16 cellular contexts compared by ENCODE assay signal in the genomic region with DNA sequence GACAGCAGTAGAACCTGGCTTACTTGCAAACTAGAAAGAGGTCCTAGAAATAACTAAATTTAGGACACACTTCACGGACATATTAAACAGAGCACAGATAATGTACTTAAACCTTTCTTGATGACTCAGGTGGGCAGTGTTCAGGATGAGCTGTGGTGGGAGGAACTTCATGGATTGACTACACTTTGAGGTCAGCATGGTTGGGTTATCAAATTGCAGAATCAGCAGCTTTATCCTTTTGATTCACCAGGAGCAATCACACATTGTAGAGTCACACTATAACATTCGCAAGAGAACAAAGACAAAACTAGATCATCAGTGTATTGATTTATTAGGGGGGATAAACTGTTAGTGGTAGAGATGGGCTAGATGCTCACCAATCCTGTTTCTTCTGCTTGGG. TPM values are rescaled to one million over a fixed set of nuclear protein-coding genes. Genes with fewer than 3 reads are reported as not detected.
DNase-seq lines count a peak whose midpoint lies in the region; ATAC-seq and TF ChIP-seq lines count a peak whose summit lies in the region.
"Had no signal": no experiment of that assay in that cellular context is flagged by ENCODE, and none has a peak within 500 bp of the region (broad histone marks: within the 10 kb centered on the region; RNA-seq: fewer than 3 reads in every experiment).

No MANE protein-coding gene starts in this region.

- no peak overlapping the region for H3K27ac ChIP-seq in mesenchymal stem cell (ENCODE audit: low read length, poor library complexity, severe bottlenecking)
- H3K27ac ChIP-seq: BLaER1 treated with 17β-estradiol and CSF1 and Interleukin-3, amounts not matched to agents 10 nM and 100 nM; breast epithelium; thoracic aorta had no signal

- H2BK120ac ChIP-seq in mesenchymal stem cell (ENCODE audit: low read depth, low read length) = no peak overlapping the region

- H3K27me3 ChIP-seq in endocrine pancreas (ENCODE audit: control insufficient read depth, insufficient read depth, low read length) = no peaks in the 10 kb centered on the region
- H3K27me3 ChIP-seq in mesenchymal stem cell (ENCODE audit: control insufficient read depth in 1 of 2, insufficient read depth in 1 of 2, low read length in 2 of 2) = peaks cover 26 to 35% of the 10 kb centered on the region in 2 experiments

- no peaks in the 10 kb centered on the region for H3K79me1 ChIP-seq in mesenchymal stem cell (replicated peaks; ENCODE audit: low read length, poor library complexity, severe bottlenecking)

- peaks cover 22% of the 10 kb centered on the region for H3K9me3 Mint-ChIP-seq in activated CD4-positive, alpha-beta T cell treated with anti-CD3 and anti-CD28 coated beads, Interleukin-2, amount 10 ng/mL, durations not matched to agents 24 days and 14 days
- H3K9me3 Mint-ChIP-seq in T-cell = peaks cover 4 to 8% (median 5%) of the 10 kb centered on the region in 3 donors
- peaks cover 20% of the 10 kb centered on the region for H3K9me3 Mint-ChIP-seq in nephron progenitor cell

- POLR2A ChIA-PET in T-cell (lab: Charles Lee) = no interaction called here

- H3K27ac Mint-ChIP-seq in activated CD4-positive, alpha-beta T cell treated with anti-CD3 and anti-CD28 coated beads, Interleukin-2, amount 10 ng/mL, durations not matched to agents 24 days and 14 days = no peak overlapping the region
- H3K27ac Mint-ChIP-seq in T-cell = no peak overlapping the region
- H3K27ac Mint-ChIP-seq in nephron progenitor cell = no peak overlapping the region

- H3K18ac ChIP-seq in mesenchymal stem cell (ENCODE audit: low read depth in 1 of 2, low read length in 2 of 2) = no peak overlapping the region

- H3K9ac ChIP-seq in endocrine pancreas (ENCODE audit: control insufficient read depth, insufficient read depth, low read length) = peak overlapping the region; percentile 88
- no peak overlapping the region for H3K9ac ChIP-seq in mesenchymal stem cell (ENCODE audit: low read length)
- H3K9ac ChIP-seq: BLaER1 treated with 17β-estradiol and CSF1 and Interleukin-3, amounts not matched to agents 10 nM and 100 nM had no signal

- H3K4me3 ChIP-seq in endocrine pancreas (ENCODE audit: control insufficient read depth, insufficient read depth, low read length) = peak overlapping the region; percentile 53
- no peak overlapping the region for H3K4me3 ChIP-seq in mesenchymal stem cell (ENCODE audit: insufficient read depth in 1 of 2, low read depth in 1 of 2, low read length in 2 of 2)
- H3K4me3 ChIP-seq: BLaER1 treated with 17β-estradiol and CSF1 and Interleukin-3, amounts not matched to agents 10 nM and 100 nM had no signal

- no peak overlapping the region for H3K23ac ChIP-seq in mesenchymal stem cell (ENCODE audit: low read length in 2 of 2)

- H3K14ac ChIP-seq in mesenchymal stem cell (ENCODE audit: low read length in 2 of 2) = no peak overlapping the region

- H3K4me1 ChIP-seq in endocrine pancreas (ENCODE audit: control insufficient read depth, insufficient read depth, low read length) = no peaks in the 10 kb centered on the region
- H3K4me1 ChIP-seq in mesenchymal stem cell (ENCODE audit: control insufficient read depth, insufficient read depth, low read depth, low read length) = peaks cover 2% of the 10 kb centered on the region
- H3K4me1 ChIP-seq: breast epithelium had no signal

- no peak overlapping the region for H2BK12ac ChIP-seq in mesenchymal stem cell (ENCODE audit: low read length in 2 of 2)

- CTCF ChIA-PET in T-cell (lab: Charles Lee) = no interaction called here

- peaks cover 68% of the 10 kb centered on the region for H3K27me3 Mint-ChIP-seq in activated CD4-positive, alpha-beta T cell treated with anti-CD3 and anti-CD28 coated beads, Interleukin-2, amount 10 ng/mL, durations not matched to agents 24 days and 14 days
- H3K27me3 Mint-ChIP-seq in T-cell (peaks cover 66 to 68% of the 10 kb centered on the region in 2 donors), nephron progenitor cell (ENCODE audit: low read depth, poor library complexity) (peaks cover 36% of the 10 kb centered on the region)

- no peak overlapping the region for H2AK5ac ChIP-seq in mesenchymal stem cell (ENCODE audit: low read length, severe bottlenecking)

- no peak overlapping the region for H2BK15ac ChIP-seq in mesenchymal stem cell (ENCODE audit: low read depth, poor library complexity, severe bottlenecking)

- no peak overlapping the region for H3K4me2 ChIP-seq in mesenchymal stem cell (ENCODE audit: low read length, poor library complexity, severe bottlenecking)

- H3K4me1 Mint-ChIP-seq in activated CD4-positive, alpha-beta T cell treated with anti-CD3 and anti-CD28 coated beads, Interleukin-2, amount 10 ng/mL, durations not matched to agents 24 days and 14 days = peaks cover 11% of the 10 kb centered on the region
- H3K4me1 Mint-ChIP-seq in T-cell = peaks cover 19 to 28% (median 20%) of the 10 kb centered on the region in 3 donors
- H3K4me1 Mint-ChIP-seq in nephron progenitor cell = peaks cover 23% of the 10 kb centered on the region

- H3K4ac ChIP-seq in mesenchymal stem cell (ENCODE audit: low read depth in 1 of 2, low read length in 2 of 2) = no peak overlapping the region

- 86% methylated on average over 1 of the region's 2 CpGs for WGBS in mesenchymal stem cell

- peak overlapping the region; percentile 72 for H3K4me3 Mint-ChIP-seq in activated CD4-positive, alpha-beta T cell treated with anti-CD3 and anti-CD28 coated beads, Interleukin-2, amount 10 ng/mL, durations not matched to agents 24 days and 14 days
- peak overlapping the region; percentile 64 to 69 (median 65) for H3K4me3 Mint-ChIP-seq in T-cell
- peak overlapping the region; percentile 82 for H3K4me3 Mint-ChIP-seq in nephron progenitor cell

- no peak for ATAC-seq in T-cell (replicated peaks in 1 of 4)
- ATAC-seq in HG02610 (IDR thresholded peaks at IDR 0.05; ENCODE audit: unreplicated experiment) = no peak

- no peak overlapping the region for H2AFZ ChIP-seq in mesenchymal stem cell (ENCODE audit: low read depth, low read length)

- H4K91ac ChIP-seq in mesenchymal stem cell (ENCODE audit: low read length) = no peak overlapping the region

- DNase-seq in activated CD4-positive, alpha-beta T cell treated with anti-CD3 and anti-CD28 coated beads, Interleukin-2, amount 10 ng/mL, durations not matched to agents 24 days and 14 days = no peak
- DNase-seq in activated CD4-positive, alpha-beta T cell treated with anti-CD3 and anti-CD28 coated beads for 1 hour = no peak
- DNase-seq in T-cell (no peak), nephron progenitor cell (no peak), mesenchymal stem cell (no peak), SKM-1 (lab: John Stamatoyannopoulos, UW; ENCODE audit: unreplicated experiment) (no peak)
- DNase-seq: activated T-cell treated with anti-CD3 and anti-CD28 coated beads for 4 hours; Kasumi-1; NCI-H1105; SHP77 treated with DMSO at 0.1 percent for 48 hours; stimulated activated CD4-positive, alpha-beta T cell treated with anti-CD3 and anti-CD28 coated beads, Interleukin-4, amount 100 ng/mL, for 4 hours had no signal

- intact Hi-C loops in activated CD4-positive, alpha-beta T cell treated with anti-CD3 and anti-CD28 coated beads, Interleukin-2, amount 10 ng/mL, durations not matched to agents 24 days and 14 days (cut with micrococcal nuclease) = no loop called here

- no peaks in the 10 kb centered on the region for H3K36me3 Mint-ChIP-seq in activated CD4-positive, alpha-beta T cell treated with anti-CD3 and anti-CD28 coated beads, Interleukin-2, amount 10 ng/mL, durations not matched to agents 24 days and 14 days (ENCODE audit: low read depth)
- H3K36me3 Mint-ChIP-seq in T-cell (no peaks in the 10 kb centered on the region), nephron progenitor cell (ENCODE audit: low read depth) (no peaks in the 10 kb centered on the region)

- no peaks in the 10 kb centered on the region for H3K9me3 ChIP-seq in endocrine pancreas (ENCODE audit: control insufficient read depth, low read length)
- H3K9me3 ChIP-seq in mesenchymal stem cell (ENCODE audit: control insufficient read depth, low read length) = peaks cover 8% of the 10 kb centered on the region
- H3K9me3 ChIP-seq: breast epithelium, thoracic aorta had no signal

- H2BK5ac ChIP-seq in mesenchymal stem cell (ENCODE audit: low read depth, low read length, poor library complexity, severe bottlenecking) = no peak overlapping the region

- H3K36me3 ChIP-seq in endocrine pancreas (ENCODE audit: control insufficient read depth, insufficient read depth, low read length) = peaks cover 2% of the 10 kb centered on the region
- no peaks in the 10 kb centered on the region for H3K36me3 ChIP-seq in mesenchymal stem cell (ENCODE audit: control insufficient read depth in 1 of 2, insufficient read depth in 2 of 2, low read depth in 1 of 2, low read length in 2 of 2)
- H3K36me3 ChIP-seq: BLaER1 treated with 17β-estradiol and CSF1 and Interleukin-3, amounts not matched to agents 10 nM and 100 nM; breast epithelium; thoracic aorta had no signal

- H4K8ac ChIP-seq in mesenchymal stem cell (ENCODE audit: low read length) = no peak overlapping the region

- no peak for TF ChIP-seq CTCF in nephron progenitor cell (IDR thresholded peaks at IDR 0.05)

RNA-seq across cellular contexts. Expression of gene AGK, which starts 38.6 kb away (rescaled TPM):
- 146 and 151 TPM in 2 replicates for total RNA-seq in activated CD4-positive, alpha-beta T cell treated with anti-CD3 and anti-CD28 coated beads, Interleukin-2, amount 10 ng/mL, durations not matched to agents 24 days and 14 days
- 10 to 100 TPM; 22.1 to 39.7 (median 28.8) TPM for total RNA-seq in T-cell
- polyA plus RNA-seq in mesenchymal stem cell (2013, experiment 1 of 2) = 21.2 TPM
- polyA plus RNA-seq in mesenchymal stem cell (2013, experiment 2 of 2) = 20.9 TPM
